ENCODE assay signal across 34 cellular contexts in the genomic region with DNA sequence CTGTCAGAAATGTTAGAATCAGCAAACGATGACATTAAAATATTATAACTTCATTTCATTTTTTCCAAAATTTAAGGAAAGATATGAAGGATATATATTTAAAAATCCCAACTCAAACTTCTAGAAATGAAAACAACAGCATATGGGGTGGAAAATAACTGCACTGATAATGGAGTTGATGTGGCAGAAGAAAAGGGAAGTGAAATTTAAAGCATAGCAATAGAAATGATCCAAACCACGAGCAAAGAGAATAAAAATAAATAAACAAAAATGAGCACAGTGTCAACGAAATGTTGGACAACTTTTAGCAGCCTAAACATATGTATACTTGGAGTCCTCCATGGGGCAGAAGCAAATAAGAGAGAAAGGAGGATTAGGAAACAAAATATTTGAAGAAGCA.
DNase-seq lines count a peak whose midpoint lies in the region; ATAC-seq and TF ChIP-seq lines count a peak whose summit lies in the region.
"Had no signal": no experiment of that assay in that cellular context is flagged by ENCODE, and none has a peak within 500 bp of the region (broad histone marks: within the 10 kb centered on the region; RNA-seq: fewer than 3 reads in every experiment).

No MANE protein-coding gene starts in this region.

- ATAC-seq in GM18870 (IDR thresholded peaks at IDR 0.05; ENCODE audit: unreplicated experiment) (peak; percentile 61), HG02938 (IDR thresholded peaks at IDR 0.05; ENCODE audit: unreplicated experiment) (peak; percentile 58), foreskin keratinocyte (no peak)
- ATAC-seq: activated CD4-positive, CD25-positive, alpha-beta regulatory T cell treated with anti-CD3 and anti-CD28 coated beads, Interleukin-2, amount 50 U/mL, for 24 hours; activated CD8-positive, alpha-beta memory T cell treated with anti-CD3 and anti-CD28 coated beads, Interleukin-2, amount 10 ng/mL, durations not matched to agents 7 days and 5 days; activated T-cell treated with anti-CD3 and anti-CD28 coated beads, Interleukin-2, amount 50 U/mL, for 4 hours; left cardiac atrium had no signal

- DNase-seq in MV-4-11 (lab: John Stamatoyannopoulos, UW), result peak; percentile 6
- no peak for DNase-seq in foreskin keratinocyte
- no peak for DNase-seq in amniotic stem cell (lab: John Stamatoyannopoulos, UW)
- DNase-seq in germinal center (ENCODE audit: low spot score), result no peak
- DNase-seq in cerebellum (ENCODE audit: low spot score), result no peak
- DNase-seq: activated CD4-positive, alpha-beta T cell treated with anti-CD3 and anti-CD28 coated beads, Interleukin-2, amount 50 U/mL, for 4 hours; activated CD8-positive, alpha-beta memory T cell treated with anti-CD3 and anti-CD28 coated beads, Interleukin-2, amount 10 ng/mL, durations not matched to agents 7 days and 5 days; activated gamma-delta T cell; activated naive CD8-positive, alpha-beta T cell treated with anti-CD3 and anti-CD28 coated beads, Interleukin-2, amount 10 ng/mL, durations not matched to agents 7 days and 5 days; activated T-cell treated with anti-CD3 and anti-CD28 coated beads, Interleukin-2, amount 50 U/mL, for 4 hours; COR-L47; DMS53; effector memory CD4-positive, alpha-beta T cell; H7; hypothalamus; immature natural killer cell; left cardiac atrium; MM.1S; NCI-H146; NCI-H2107; NCI-H446; NCI-H748 treated with DMSO at 0.1 percent for 48 hours; nephron progenitor cell; stimulated activated CD4-positive, alpha-beta T cell treated with anti-CD3 and anti-CD28 coated beads, Interleukin-15, amount 100 ng/mL, for 24 hours; stimulated activated CD4-positive, alpha-beta T cell treated with anti-CD3 and anti-CD28 coated beads, Interleukin-4, amount 100 ng/mL, for 4 hours; tibial artery had no signal

- no peaks in the 10 kb centered on the region for H3K4me1 ChIP-seq in foreskin keratinocyte
- H3K4me1 ChIP-seq: tibial artery had no signal

- no peak overlapping the region for H3K27ac ChIP-seq in foreskin keratinocyte
- H3K27ac ChIP-seq: C4-2B, coronary artery, epithelial cell of prostate, KMS-11, SK-N-MC, tibial artery had no signal

- no peaks in the 10 kb centered on the region for H3K27me3 ChIP-seq in foreskin keratinocyte
- H3K27me3 ChIP-seq: tibial artery had no signal

- no peak for TF ChIP-seq CTCF in foreskin keratinocyte (conservative IDR thresholded peaks at IDR 0.05)
